Comparison of ENCODE assay signal across 21 cellular contexts in the genomic region with DNA sequence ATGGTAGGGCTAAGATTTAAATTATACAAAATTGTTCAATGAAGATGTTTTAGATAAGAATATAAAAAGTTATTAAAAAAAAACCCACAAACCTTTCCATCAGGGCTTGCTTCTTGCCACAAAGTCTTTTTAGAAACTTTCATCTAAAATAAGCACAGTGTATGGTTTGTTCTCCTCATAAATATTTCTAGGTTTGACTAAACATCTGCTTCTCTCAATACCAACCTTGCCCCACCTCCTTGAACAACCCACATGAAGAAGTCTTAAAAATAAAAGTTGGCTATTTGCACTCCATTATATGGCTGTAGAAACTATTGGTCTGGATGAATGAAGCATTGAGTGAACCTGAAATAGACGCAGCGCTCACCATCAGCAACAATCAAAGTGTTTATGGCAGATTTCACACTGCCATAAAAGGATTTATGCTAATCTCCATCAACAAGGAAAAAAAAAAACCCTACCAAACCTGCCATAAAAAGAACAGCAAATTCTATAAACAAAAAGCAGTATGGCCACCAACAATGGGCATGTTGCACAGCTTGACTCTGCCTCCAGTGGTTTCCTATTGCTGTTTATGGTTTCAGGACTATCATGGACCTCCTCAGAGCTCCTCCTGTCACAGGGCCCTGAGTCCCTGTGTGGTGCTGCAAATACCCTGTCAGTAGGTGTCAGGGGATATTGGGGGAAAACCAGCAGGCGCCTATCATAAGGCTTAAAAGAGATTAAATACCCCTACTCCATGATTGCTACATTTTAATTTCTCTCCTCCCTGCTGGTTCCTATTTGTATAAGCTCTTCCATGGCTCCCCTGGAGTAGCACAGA. TPM values are rescaled to one million over a fixed set of nuclear protein-coding genes. Genes with fewer than 3 reads are reported as not detected.
DNase-seq lines count a peak whose midpoint lies in the region; ATAC-seq and TF ChIP-seq lines count a peak whose summit lies in the region.
"Had no signal": no experiment of that assay in that cellular context is flagged by ENCODE, and none has a peak within 500 bp of the region (broad histone marks: within the 10 kb centered on the region; RNA-seq: fewer than 3 reads in every experiment).

No MANE protein-coding gene starts in this region.

- intact Hi-C loops in left colon (cut with DNase I, micrococcal nuclease) = no loop called here
- intact Hi-C loops in right cardiac atrium (cut with DNase I) = loop anchor here in 1 of 4 donors (10.0 kb wide), 1 partner anchor 480 kb away; the partner anchor contains the start of gene HOXB9

- WGBS in right cardiac atrium = 98% methylated on average over 3 of the region's 3 CpGs

- H3K27ac ChIP-seq in right cardiac atrium (ENCODE audit: low read length) = no peak overlapping the region
- H3K27ac ChIP-seq: 22Rv1, C4-2B, Peyer's patch had no signal

- TF ChIP-seq CTCF in GM10266 (IDR thresholded peaks at IDR 0.05; ENCODE audit: control insufficient read depth, insufficient read depth, low read depth, missing control alignments) = no peak

- peaks cover 6% of the 10 kb centered on the region for H3K27me3 ChIP-seq in right cardiac atrium (ENCODE audit: control insufficient read depth, insufficient read depth)
- H3K27me3 ChIP-seq: Peyer's patch had no signal

- DNase-seq in NCI-H1092 treated with DMSO at 0.1 percent for 48 hours (lab: John Stamatoyannopoulos, UW) = peak; percentile 22
- no peak for DNase-seq in NCI-H1092 (lab: John Stamatoyannopoulos, UW)
- DNase-seq in GM10266 (ENCODE audit: extremely low spot score) = peak; percentile 29
- peak; percentile 88 for DNase-seq in NCI-H82 (lab: John Stamatoyannopoulos, UW)
- DNase-seq in left colon = no peak
- no peak for DNase-seq in NCI-H2196 (lab: John Stamatoyannopoulos, UW; ENCODE audit: unreplicated experiment)
- DNase-seq in right cardiac atrium = no peak
- DNase-seq: AML-193; GF-D8; Kasumi-1; MG63; NCI-H1105; NCI-H187; NCI-H345; NCI-H526; NK-92 treated with Interleukin-12 subunit alpha and Interleukin-12 subunit beta, amount 100 ng/mL, for 24 hours; Peyer's patch had no signal

- no peaks in the 10 kb centered on the region for H3K9me3 ChIP-seq in right cardiac atrium (ENCODE audit: control insufficient read depth, low read length)
- H3K9me3 ChIP-seq: MG63, Peyer's patch had no signal

- H3K4me1 ChIP-seq in right cardiac atrium (ENCODE audit: control insufficient read depth, insufficient read depth, low read length) = no peaks in the 10 kb centered on the region
- H3K4me1 ChIP-seq: Peyer's patch had no signal

- ATAC-seq in left colon = peak; percentile 66
- no peak for ATAC-seq in GM21717 (IDR thresholded peaks at IDR 0.05; ENCODE audit: unreplicated experiment)
- no peak for ATAC-seq in right cardiac atrium
- ATAC-seq: Right ventricle myocardium inferior had no signal

- H3K4me3 ChIP-seq in right cardiac atrium (ENCODE audit: low read length) = no peak overlapping the region
- H3K4me3 ChIP-seq: MG63, Peyer's patch had no signal

RNA-seq across cellular contexts. Expression of gene SNX11, which starts 37.6 kb away (rescaled TPM):
- total RNA-seq in left colon = 10 to 100 TPM; 19.2 to 20.7 TPM
- total RNA-seq in right cardiac atrium = 10 to 100 TPM; 10.4 to 16.6 (median 13.2) TPM
- polyA plus RNA-seq in right cardiac atrium = 7.5 TPM

RNA-seq across cellular contexts. Expression of gene CBX1, which starts 43.9 kb away (rescaled TPM):
- total RNA-seq in left colon = 10 to 100 TPM; 22.7 to 31.0 TPM
- total RNA-seq in right cardiac atrium = 10 to 100 TPM; 29.2 to 37.9 (median 34.5) TPM
- 31.1 TPM for polyA plus RNA-seq in right cardiac atrium

Comparison
In these comparisons a context has a peak if more than half of its experiments do, and no peak if none do; other contexts are left out.
1. DNase-seq: peak in NCI-H1092 treated with DMSO at 0.1 percent for 48 hours (single experiment), GM10266 (single experiment) and NCI-H82 (single experiment); none in NCI-H1092 (single experiment), left colon (0 of 2), NCI-H2196 (single experiment) and right cardiac atrium (0 of 3).